11 cellular contexts compared by ENCODE assay signal in the genomic region with DNA sequence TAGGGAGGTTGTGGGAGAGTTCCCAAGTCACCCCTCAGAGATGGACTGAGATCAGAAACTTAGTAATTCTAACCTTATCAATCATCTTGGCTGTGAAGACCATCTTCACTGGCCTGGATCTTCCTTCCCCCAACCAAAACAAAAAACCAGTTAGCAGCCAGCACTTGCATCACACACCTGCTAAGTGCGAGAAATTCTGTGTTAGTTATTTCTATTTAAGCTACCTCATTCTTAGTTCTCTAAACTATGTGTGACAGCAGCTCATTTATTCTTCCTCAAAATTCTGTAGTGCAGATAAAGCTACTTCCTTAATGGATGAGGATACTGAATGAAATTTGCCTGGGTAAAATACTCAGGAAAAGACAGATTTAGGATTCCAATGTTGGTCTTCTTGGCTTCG. TPM values are rescaled to one million over a fixed set of nuclear protein-coding genes. Genes with fewer than 3 reads are reported as not detected.
DNase-seq lines count a peak whose midpoint lies in the region; ATAC-seq and TF ChIP-seq lines count a peak whose summit lies in the region.
"Had no signal": no experiment of that assay in that cellular context is flagged by ENCODE, and none has a peak within 500 bp of the region (broad histone marks: within the 10 kb centered on the region; RNA-seq: fewer than 3 reads in every experiment).

No MANE protein-coding gene starts in this region.

- TF ChIP-seq CTCF in foreskin keratinocyte (conservative IDR thresholded peaks at IDR 0.05), result no peak

- H3K4me1 ChIP-seq in CD8-positive, alpha-beta memory T cell (ENCODE audit: insufficient read depth, low read length), result peaks cover 68% of the 10 kb centered on the region
- H3K4me1 ChIP-seq in foreskin keratinocyte, result no peaks in the 10 kb centered on the region

- peak overlapping the region; percentile 94 to 99 (median 98) for H3K27ac Mint-ChIP-seq in CD8-positive, alpha-beta memory T cell
- peak overlapping the region; percentile 93 for H3K27ac Mint-ChIP-seq in activated CD4-positive, alpha-beta memory T cell treated with anti-CD3 and anti-CD28 coated beads for 36 hours
- H3K27ac Mint-ChIP-seq in naive thymus-derived CD8-positive, alpha-beta T cell, result peak overlapping the region; percentile 96 to 99 (median 97)

- no peaks in the 10 kb centered on the region for H3K36me3 ChIP-seq in CD8-positive, alpha-beta memory T cell (ENCODE audit: insufficient read depth, low read length)

- CTCF ChIA-PET in CD8-positive, alpha-beta memory T cell (lab: Charles Lee), result interaction anchor here (0.6 to 6.7 kb wide), 15 partner anchors 9 to 71 kb away, joined by 3 to 65 read pairs (median 5); a partner anchor contains a TSS
- CTCF ChIA-PET in activated CD4-positive, alpha-beta memory T cell treated with anti-CD3 and anti-CD28 coated beads for 36 hours (lab: Charles Lee), result interaction anchor here (1.0 to 12.4 kb wide), 8 partner anchors 20 to 54 kb away, joined by 3 to 93 read pairs (median 6); a partner anchor contains a TSS

- intact Hi-C loops in activated CD4-positive, alpha-beta memory T cell treated with anti-CD3 and anti-CD28 coated beads for 36 hours (cut with micrococcal nuclease), result loop anchor here (1.0 to 5.0 kb wide), 6 partner anchors 17 to 211 kb away; no protein-coding TSS in a partner anchor

- H3K36me3 Mint-ChIP-seq in CD8-positive, alpha-beta memory T cell, result peaks cover 0 to 3% (median 0%) of the 10 kb centered on the region in 3 donors
- no peaks in the 10 kb centered on the region for H3K36me3 Mint-ChIP-seq in activated CD4-positive, alpha-beta memory T cell treated with anti-CD3 and anti-CD28 coated beads for 36 hours
- H3K36me3 Mint-ChIP-seq in naive thymus-derived CD8-positive, alpha-beta T cell, result no peaks in the 10 kb centered on the region

- H3K4me3 Mint-ChIP-seq in CD8-positive, alpha-beta memory T cell, result peak overlapping the region; percentile 43 to 89 (median 75)
- peak overlapping the region; percentile 53 for H3K4me3 Mint-ChIP-seq in activated CD4-positive, alpha-beta memory T cell treated with anti-CD3 and anti-CD28 coated beads for 36 hours
- peak overlapping the region; percentile 56 to 84 (median 75) for H3K4me3 Mint-ChIP-seq in naive thymus-derived CD8-positive, alpha-beta T cell
- H3K4me3 Mint-ChIP-seq: neural crest cell had no signal

- H3K4me3 ChIP-seq in CD8-positive, alpha-beta memory T cell (ENCODE audit: low read length), result peak overlapping the region; percentile 3

- peak overlapping the region; percentile 70 for H3K27ac ChIP-seq in CD8-positive, alpha-beta memory T cell (ENCODE audit: low read depth, low read length)
- no peak overlapping the region for H3K27ac ChIP-seq in foreskin keratinocyte
- H3K27ac ChIP-seq: epithelial cell of prostate had no signal

- POLR2A ChIA-PET in CD8-positive, alpha-beta memory T cell (lab: Charles Lee), result interaction anchor here (0.9 to 4.6 kb wide), 15 partner anchors 9 to 419 kb away, joined by 3 to 48 read pairs (median 5); a partner anchor contains a TSS
- POLR2A ChIA-PET in activated CD4-positive, alpha-beta memory T cell treated with anti-CD3 and anti-CD28 coated beads for 36 hours (lab: Charles Lee), result interaction anchor here (0.8 to 3.8 kb wide), 9 partner anchors 13 to 35 kb away, joined by 3 to 22 read pairs (median 5); a partner anchor contains a TSS
- POLR2A ChIA-PET in naive thymus-derived CD8-positive, alpha-beta T cell (lab: Charles Lee), result interaction anchor here (0.7 to 10.7 kb wide), 15 partner anchors 8 to 209 kb away, joined by 3 to 135 read pairs (median 5); a partner anchor contains a TSS

- no peaks in the 10 kb centered on the region for H3K27me3 Mint-ChIP-seq in CD8-positive, alpha-beta memory T cell
- H3K27me3 Mint-ChIP-seq in activated CD4-positive, alpha-beta memory T cell treated with anti-CD3 and anti-CD28 coated beads for 36 hours, result no peaks in the 10 kb centered on the region
- H3K27me3 Mint-ChIP-seq in naive thymus-derived CD8-positive, alpha-beta T cell, result no peaks in the 10 kb centered on the region

- H3K9me3 Mint-ChIP-seq in CD8-positive, alpha-beta memory T cell, result no peaks in the 10 kb centered on the region
- no peaks in the 10 kb centered on the region for H3K9me3 Mint-ChIP-seq in activated CD4-positive, alpha-beta memory T cell treated with anti-CD3 and anti-CD28 coated beads for 36 hours
- H3K9me3 Mint-ChIP-seq in naive thymus-derived CD8-positive, alpha-beta T cell, result peaks cover 0 to 3% (median 0%) of the 10 kb centered on the region in 9 donors
- H3K9me3 Mint-ChIP-seq: neural crest cell had no signal

- peaks cover 86 to 98% (median 97%) of the 10 kb centered on the region in 3 donors for H3K4me1 Mint-ChIP-seq in CD8-positive, alpha-beta memory T cell
- H3K4me1 Mint-ChIP-seq in activated CD4-positive, alpha-beta memory T cell treated with anti-CD3 and anti-CD28 coated beads for 36 hours (ENCODE audit: low read depth), result peaks cover 98% of the 10 kb centered on the region
- H3K4me1 Mint-ChIP-seq in naive thymus-derived CD8-positive, alpha-beta T cell, result peaks cover 41 to 96% (median 81%) of the 10 kb centered on the region in 4 donors
- H3K4me1 Mint-ChIP-seq: neural crest cell had no signal

- no peak for DNase-seq in CD8-positive, alpha-beta memory T cell
- no peak for DNase-seq in activated CD4-positive, alpha-beta memory T cell treated with anti-CD3 and anti-CD28 coated beads for 36 hours
- DNase-seq in naive thymus-derived CD8-positive, alpha-beta T cell, result no peak
- no peak for DNase-seq in foreskin keratinocyte
- DNase-seq: NCI-H2081 treated with DMSO at 0.1 percent for 48 hours, RPMI8226 had no signal

- H3K9me3 ChIP-seq in CD8-positive, alpha-beta memory T cell (ENCODE audit: low read length), result no peaks in the 10 kb centered on the region

- H3K27me3 ChIP-seq in CD8-positive, alpha-beta memory T cell (ENCODE audit: insufficient read depth, low read length, poor library complexity, severe bottlenecking), result no peaks in the 10 kb centered on the region
- H3K27me3 ChIP-seq in foreskin keratinocyte, result peaks cover 49% of the 10 kb centered on the region

- peak; percentile 7 for ATAC-seq in HG03135 (IDR thresholded peaks at IDR 0.05; ENCODE audit: unreplicated experiment)
- ATAC-seq in naive thymus-derived CD8-positive, alpha-beta T cell, result peak in 1 of 2 donors; percentile 3
- ATAC-seq in GM18907 (IDR thresholded peaks at IDR 0.05; ENCODE audit: unreplicated experiment), result no peak
- no peak for ATAC-seq in SK-N-SH treated with all-trans-retinoic acid at 6 μM for 48 hours
- ATAC-seq in foreskin keratinocyte, result no peak

TF ChIP-seq in SK-N-SH treated with all-trans-retinoic acid at 6 μM for 48 hours, 23 proteins besides CTCF, POLR2A, EP300 and RAD21 (continues in another document):
- TF ChIP-seq TOX (CRISPR knock-in tag; IDR thresholded peaks at IDR 0.05; ENCODE audit: borderline replicate concordance) (no peak), SNAI2 (CRISPR knock-in tag; IDR thresholded peaks at IDR 0.05) (no peak), ZNF8 (CRISPR knock-in tag; IDR thresholded peaks at IDR 0.05) (no peak), ZFP3 (CRISPR knock-in tag; IDR thresholded peaks at IDR 0.05) (no peak), GLIS3 (CRISPR knock-in tag; IDR thresholded peaks at IDR 0.05) (no peak), ESRRG (CRISPR knock-in tag; IDR thresholded peaks at IDR 0.05) (no peak), OSR1 (CRISPR knock-in tag; IDR thresholded peaks at IDR 0.05) (no peak), ZC3H10 (CRISPR knock-in tag; IDR thresholded peaks at IDR 0.05) (no peak)
- TF ChIP-seq, protein P1, sequence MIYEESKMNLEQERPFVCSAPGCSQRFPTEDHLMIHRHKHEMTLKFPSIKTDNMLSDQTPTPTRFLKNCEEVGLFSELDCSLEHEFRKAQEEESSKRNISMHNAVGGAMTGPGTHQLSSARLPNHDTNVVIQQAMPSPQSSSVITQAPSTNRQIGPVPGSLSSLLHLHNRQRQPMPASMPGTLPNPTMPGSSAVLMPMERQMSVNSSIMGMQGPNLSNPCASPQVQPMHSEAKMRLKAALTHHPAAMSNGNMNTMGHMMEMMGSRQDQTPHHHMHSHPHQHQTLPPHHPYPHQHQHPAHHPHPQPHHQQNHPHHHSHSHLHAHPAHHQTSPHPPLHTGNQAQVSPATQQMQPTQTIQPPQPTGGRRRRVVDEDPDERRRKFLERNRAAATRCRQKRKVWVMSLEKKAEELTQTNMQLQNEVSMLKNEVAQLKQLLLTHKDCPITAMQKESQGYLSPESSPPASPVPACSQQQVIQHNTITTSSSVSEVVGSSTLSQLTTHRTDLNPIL (CRISPR knock-in tag; IDR thresholded peaks at IDR 0.05; ENCODE audit: low read depth), result no peak
- TF ChIP-seq, protein P2, sequence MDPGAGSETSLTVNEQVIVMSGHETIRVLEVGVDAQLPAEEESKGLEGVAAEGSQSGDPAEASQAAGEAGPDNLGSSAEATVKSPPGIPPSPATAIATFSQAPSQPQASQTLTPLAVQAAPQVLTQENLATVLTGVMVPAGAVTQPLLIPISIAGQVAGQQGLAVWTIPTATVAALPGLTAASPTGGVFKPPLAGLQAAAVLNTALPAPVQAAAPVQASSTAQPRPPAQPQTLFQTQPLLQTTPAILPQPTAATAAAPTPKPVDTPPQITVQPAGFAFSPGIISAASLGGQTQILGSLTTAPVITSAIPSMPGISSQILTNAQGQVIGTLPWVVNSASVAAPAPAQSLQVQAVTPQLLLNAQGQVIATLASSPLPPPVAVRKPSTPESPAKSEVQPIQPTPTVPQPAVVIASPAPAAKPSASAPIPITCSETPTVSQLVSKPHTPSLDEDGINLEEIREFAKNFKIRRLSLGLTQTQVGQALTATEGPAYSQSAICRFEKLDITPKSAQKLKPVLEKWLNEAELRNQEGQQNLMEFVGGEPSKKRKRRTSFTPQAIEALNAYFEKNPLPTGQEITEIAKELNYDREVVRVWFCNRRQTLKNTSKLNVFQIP (CRISPR knock-in tag; IDR thresholded peaks at IDR 0.05; ENCODE audit: borderline replicate concordance, low read depth), result no peak

RNA-seq across cellular contexts. Expression of a gene that starts 18.2 kb away (rescaled TPM):
- total RNA-seq in CD8-positive, alpha-beta memory T cell, result 100 to 1,000 TPM; 140 to 145 TPM
- 193 TPM for polyA plus RNA-seq in CD8-positive, alpha-beta memory T cell
- 10 to 100 TPM; 40.1 to 41.6 TPM for total RNA-seq in activated CD4-positive, alpha-beta memory T cell treated with anti-CD3 and anti-CD28 coated beads for 36 hours
- 10 to 100 TPM; 54.5 to 56.9 TPM for total RNA-seq in naive thymus-derived CD8-positive, alpha-beta T cell
- 100 to 1,000 TPM in 1 of 3 donors, 10 to 100 TPM in 2; 97.4 to 111 (median 98.2) TPM for polyA plus RNA-seq in naive thymus-derived CD8-positive, alpha-beta T cell
- 0.07 TPM in 2 replicates for total RNA-seq in foreskin keratinocyte
- 0.03 and 0.06 TPM in 2 replicates for polyA plus RNA-seq in foreskin keratinocyte
- total RNA-seq: neural crest cell had no signal

Comparison
In these comparisons a context has a peak if more than half of its experiments do, and no peak if none do; other contexts are left out.
1. RNA of a gene that starts 18.2 kb away (total RNA-seq): 140 to 145 TPM in CD8-positive, alpha-beta memory T cell, 54.5 to 56.9 TPM in naive thymus-derived CD8-positive, alpha-beta T cell and 40.1 to 41.6 TPM in activated CD4-positive, alpha-beta memory T cell treated with anti-CD3 and anti-CD28 coated beads for 36 hours; 0.07 TPM in foreskin keratinocyte; every median in the first group is over 10 times any median in the second.
2. Peak in every context shown above with its lines, with median percentiles within 50 percentile points of each other: H3K27ac Mint-ChIP-seq and H3K4me3 Mint-ChIP-seq.